8 cellular contexts compared by ENCODE assay signal in the genomic region with DNA sequence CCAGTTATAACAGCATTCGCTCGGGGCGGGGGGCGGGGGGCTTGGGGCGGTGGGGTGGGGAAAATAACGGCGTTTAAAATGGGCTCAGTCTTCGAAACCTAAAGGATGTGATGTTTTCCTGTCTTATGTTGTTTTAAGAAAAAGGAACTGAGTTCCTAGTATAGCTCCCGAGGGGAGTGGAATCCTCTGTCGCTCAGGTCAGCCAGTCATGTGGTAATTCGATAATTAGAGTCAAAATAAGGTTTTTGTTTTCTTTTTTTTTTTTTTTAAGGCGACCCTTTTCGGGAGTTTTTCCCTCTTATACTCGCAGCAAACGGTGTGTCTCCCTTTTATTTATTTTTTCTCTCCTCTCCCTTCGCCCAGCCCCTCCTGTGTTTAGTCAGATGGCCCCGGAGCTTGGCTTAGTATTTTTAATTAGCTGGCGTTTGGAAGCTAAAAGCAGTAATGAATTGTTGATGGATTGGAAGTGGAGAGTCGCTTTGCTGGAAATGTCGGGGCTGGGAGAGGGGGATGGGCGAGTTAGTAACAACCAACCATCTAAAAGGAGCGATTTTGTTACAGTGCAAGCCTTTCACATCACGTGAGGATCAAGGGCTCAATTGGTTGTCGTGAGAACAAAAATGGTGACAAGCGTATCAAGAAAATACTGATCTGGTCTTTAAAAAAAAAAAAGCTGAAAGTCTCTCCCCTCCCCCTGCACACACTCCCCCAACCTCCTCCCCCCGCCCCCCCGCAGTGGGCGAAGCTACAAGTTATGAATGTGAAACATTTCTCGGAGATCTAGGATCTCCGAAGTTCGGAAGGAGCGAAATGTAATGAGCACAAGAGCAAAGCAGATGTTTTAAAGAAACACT. TPM values are rescaled to one million over a fixed set of nuclear protein-coding genes. Genes with fewer than 3 reads are reported as not detected.
DNase-seq lines count a peak whose midpoint lies in the region; ATAC-seq and TF ChIP-seq lines count a peak whose summit lies in the region.

No MANE protein-coding gene starts in this region.

- no peak for TF ChIP-seq CTCF in WERI-Rb-1 (IDR thresholded peaks at IDR 0.05; ENCODE audit: low read depth, low read length)
- no peak for TF ChIP-seq CTCF in foreskin keratinocyte (conservative IDR thresholded peaks at IDR 0.05)

- POLR2A ChIA-PET in CD8-positive, alpha-beta memory T cell (lab: Charles Lee) = no interaction called here

- peak overlapping the region in 1 of 8 donors; percentile 37 for H3K27ac Mint-ChIP-seq in CD8-positive, alpha-beta memory T cell
- H3K27ac Mint-ChIP-seq in naive B cell = peak overlapping the region in 4 of 6 donors; percentile 96 to 100 (median 98)

- peaks cover 2 to 15% (median 9%) of the 10 kb centered on the region in 3 donors for H3K4me1 Mint-ChIP-seq in CD8-positive, alpha-beta memory T cell
- peaks cover 9 to 28% (median 19%) of the 10 kb centered on the region in 3 donors for H3K4me1 Mint-ChIP-seq in naive B cell

- peak; percentile 31 for ATAC-seq in GM21723 (IDR thresholded peaks at IDR 0.05; ENCODE audit: unreplicated experiment)
- peak; percentile 2 for ATAC-seq in foreskin keratinocyte
- ATAC-seq in naive B cell (ENCODE audit: low read depth in 2 of 2) = peak; percentile 17 to 34

- H3K27ac ChIP-seq in CD8-positive, alpha-beta memory T cell (ENCODE audit: low read depth, low read length) = no peak overlapping the region
- peak overlapping the region; percentile 90 for H3K27ac ChIP-seq in WERI-Rb-1
- peak overlapping the region; percentile 84 for H3K27ac ChIP-seq in foreskin keratinocyte

- H3K4me3 Mint-ChIP-seq in CD8-positive, alpha-beta memory T cell = peak overlapping the region in 5 of 7 donors; percentile 32 to 60 (median 42)
- H3K4me3 Mint-ChIP-seq in naive B cell = no peak overlapping the region

- peaks cover 40 to 55% of the 10 kb centered on the region in 2 donors for H3K27me3 Mint-ChIP-seq in CD8-positive, alpha-beta memory T cell
- no peaks in the 10 kb centered on the region for H3K27me3 Mint-ChIP-seq in naive B cell

- CTCF ChIA-PET in CD8-positive, alpha-beta memory T cell (lab: Charles Lee) = no interaction called here

- H3K9me3 ChIP-seq in CD8-positive, alpha-beta memory T cell (ENCODE audit: low read length) = no peaks in the 10 kb centered on the region
- H3K9me3 ChIP-seq in WERI-Rb-1 (ENCODE audit: severe bottlenecking) = no peaks in the 10 kb centered on the region

- no peak for DNase-seq in CD8-positive, alpha-beta memory T cell
- DNase-seq in NCI-H2081 (lab: John Stamatoyannopoulos, UW) (peak; percentile 95 to 97), WERI-Rb-1 (peak; percentile 88), foreskin keratinocyte (peak; percentile 65 to 78), naive B cell (peak; percentile 75), RKO (ENCODE audit: low spot score) (no peak)
- DNase-seq in activated CD4-positive, CD25-positive, alpha-beta regulatory T cell treated with anti-CD3 and anti-CD28 coated beads, Interleukin-2, amount 50 U/mL, for 72 hours = no peak

- no peaks in the 10 kb centered on the region for H3K4me1 ChIP-seq in CD8-positive, alpha-beta memory T cell (ENCODE audit: insufficient read depth, low read length)
- H3K4me1 ChIP-seq in foreskin keratinocyte = peaks cover 22% of the 10 kb centered on the region

- H3K36me3 ChIP-seq in CD8-positive, alpha-beta memory T cell (ENCODE audit: insufficient read depth, low read length) = no peaks in the 10 kb centered on the region
- peaks cover 8% of the 10 kb centered on the region for H3K36me3 ChIP-seq in WERI-Rb-1

- peaks cover 16% of the 10 kb centered on the region for H3K27me3 ChIP-seq in CD8-positive, alpha-beta memory T cell (ENCODE audit: insufficient read depth, low read length, poor library complexity, severe bottlenecking)
- no peaks in the 10 kb centered on the region for H3K27me3 ChIP-seq in WERI-Rb-1 (ENCODE audit: insufficient read depth, low read depth, severe bottlenecking)
- no peaks in the 10 kb centered on the region for H3K27me3 ChIP-seq in foreskin keratinocyte

- no peak overlapping the region for H3K4me3 ChIP-seq in CD8-positive, alpha-beta memory T cell (ENCODE audit: low read length)
- peak overlapping the region; percentile 99 for H3K4me3 ChIP-seq in WERI-Rb-1 (ENCODE audit: low read depth, low read length)

- H3K9me3 Mint-ChIP-seq in CD8-positive, alpha-beta memory T cell = peaks cover 3 to 15% (median 7%) of the 10 kb centered on the region in 5 donors
- no peaks in the 10 kb centered on the region for H3K9me3 Mint-ChIP-seq in naive B cell

- H3K36me3 Mint-ChIP-seq in CD8-positive, alpha-beta memory T cell = no peaks in the 10 kb centered on the region
- H3K36me3 Mint-ChIP-seq in naive B cell = no peaks in the 10 kb centered on the region

RNA-seq across cellular contexts. Expression of a gene that starts 0.7 kb away (rescaled TPM):
- not detected for total RNA-seq in CD8-positive, alpha-beta memory T cell
- polyA plus RNA-seq in CD8-positive, alpha-beta memory T cell = not detected
- 2.3 and 3.1 TPM in 2 replicates for total RNA-seq in foreskin keratinocyte
- polyA plus RNA-seq in foreskin keratinocyte = 0.56 and 0.66 TPM in 2 replicates
- 1 to 10 TPM; 3.7 to 8.7 (median 6.0) TPM for polyA plus RNA-seq in naive B cell (ENCODE audit: low read depth in 6 of 6)

Comparison
In these comparisons a context has a peak if more than half of its experiments do, and no peak if none do; other contexts are left out.
1. DNase-seq: peak in NCI-H2081 (2 of 2), WERI-Rb-1 (single experiment), foreskin keratinocyte (2 of 2) and naive B cell (single experiment); none in CD8-positive, alpha-beta memory T cell (0 of 5), RKO (single experiment) and activated CD4-positive, CD25-positive, alpha-beta regulatory T cell treated with anti-CD3 and anti-CD28 coated beads, Interleukin-2, amount 50 U/mL, for 72 hours (single experiment).
2. H3K4me3 Mint-ChIP-seq: peak in CD8-positive, alpha-beta memory T cell (5 of 7); none in naive B cell (0 of 8).
3. Peak in every context shown above with its lines, with median percentiles within 50 percentile points of each other: ATAC-seq.